In genomic region chr13:24050292-24050711, GRCh38 we compare ENCODE assay signal across 12 cellular contexts.
DNase-seq lines count a peak whose midpoint lies in the region; ATAC-seq and TF ChIP-seq lines count a peak whose summit lies in the region.
"Had no signal": no experiment of that assay in that cellular context is flagged by ENCODE, and none has a peak within 500 bp of the region (broad histone marks: within the 10 kb centered on the region; RNA-seq: fewer than 3 reads in every experiment).

No MANE protein-coding gene starts in this region.

- TF ChIP-seq POLR2A in IMR-90 (IDR thresholded peaks at IDR 0.05; ENCODE audit: low read depth, low read length) = no peak

- peaks cover 13% of the 10 kb centered on the region for H3K9me3 Mint-ChIP-seq in activated CD4-positive, alpha-beta T cell treated with anti-CD3 and anti-CD28 coated beads, Interleukin-2, amount 10 ng/mL, durations not matched to agents 7 days and 5 days

- BruUV-seq in IMR-90 (replicated peaks; lab: Mats Ljungman, UMichigan) (no TSS peak), mammary epithelial cell (replicated peaks; lab: Mats Ljungman, UMichigan) (no TSS peak)

- no peak overlapping the region for H3K23ac ChIP-seq in IMR-90 (ENCODE audit: low read depth, low read length)

- in situ Hi-C loops in IMR-90 (cut with MboI; ENCODE audit: low sequenced_read_pairs) (loop anchor here (10.0 kb wide), 1 partner anchor 174 kb away; no protein-coding TSS in a partner anchor), mammary epithelial cell (cut with MboI; ENCODE audit: low sequenced_read_pairs in 2 of 2) (loop anchor here in 1 of 2 donors (10.0 kb wide), 1 partner anchor 174 kb away; no protein-coding TSS in a partner anchor)

- no peak overlapping the region for H3K56ac ChIP-seq in IMR-90 (ENCODE audit: extremely low read depth, insufficient read depth, low read length)

- intact Hi-C loops in IMR-90 (cut with micrococcal nuclease) (loop anchor here (5.0 kb wide), 2 partner anchors 97 to 112 kb away; partner anchors contain the start of gene SPATA13), mammary epithelial cell (cut with micrococcal nuclease) (loop anchor here (10.0 kb wide), 1 partner anchor 94 kb away; no protein-coding TSS in a partner anchor)

- DNase-seq in IMR-90 (peak; percentile 86), mammary epithelial cell (peak; percentile 50), CD1c-positive myeloid dendritic cell (ENCODE audit: extremely low spot score) (no peak)
- no peak for DNase-seq in activated CD4-positive, alpha-beta T cell treated with anti-CD3 and anti-CD28 coated beads, Interleukin-2, amount 10 ng/mL, durations not matched to agents 7 days and 5 days
- DNase-seq in stimulated activated CD8-positive, alpha-beta memory T cell treated with anti-CD3 and anti-CD28 coated beads, Interleukin-4, amount 100 ng/mL, for 48 hours = no peak
- DNase-seq: activated gamma-delta T cell treated with Interleukin-2 at 50 U/mL for 16 hours, NCI-H446 treated with DMSO at 0.1 percent for 48 hours, right lobe of liver had no signal

- WGBS in IMR-90 (ENCODE audit: extremely low coverage in 2 of 2, insufficient read length in 1 of 2), 2 experiments = 14% methylated on average over 1 of the region's 6 CpGs; no CpG with 5 or more reads in 1 of the 2 experiments
- WGBS in mammary epithelial cell (ENCODE audit: low coverage, missing lambda C conversion rate) = 35% methylated on average over 6 of the region's 6 CpGs

- no peaks in the 10 kb centered on the region for H4K20me1 ChIP-seq in IMR-90 (ENCODE audit: insufficient read depth, low read length)
- H4K20me1 ChIP-seq in mammary epithelial cell (ENCODE audit: insufficient read depth, low read length) = no peaks in the 10 kb centered on the region

- H2AK9ac ChIP-seq in IMR-90 (replicated peaks; ENCODE audit: low read depth, low read length, poor library complexity) = peak overlapping the region; percentile 3

- peak overlapping the region; percentile 59; the same call in 1 of the 2 replicates for H2AK5ac ChIP-seq in IMR-90 (ENCODE audit: low read depth, low read length)

- H3K79me2 ChIP-seq in mammary epithelial cell (ENCODE audit: insufficient read depth, low read length) = no peaks in the 10 kb centered on the region

- H2BK20ac ChIP-seq in IMR-90 (ENCODE audit: low read depth, low read length) = peak overlapping the region; percentile 72

- no peaks in the 10 kb centered on the region for H3K36me3 ChIP-seq in IMR-90 (ENCODE audit: control insufficient read depth, insufficient read depth, low read length)
- H3K36me3 ChIP-seq in mammary epithelial cell (ENCODE audit: insufficient read depth, low read length) = no peaks in the 10 kb centered on the region
- H3K36me3 ChIP-seq: right lobe of liver had no signal

- H2BK120ac ChIP-seq in IMR-90 (ENCODE audit: low read depth, low read length) = peak overlapping the region; percentile 81

- peak overlapping the region; percentile 75 for H3K4ac ChIP-seq in IMR-90 (ENCODE audit: low read depth, low read length)

- H4K5ac ChIP-seq in IMR-90 (ENCODE audit: low read depth, low read length) = peak overlapping the region; percentile 56; the same call in 1 of the 2 replicates

- H3K36me3 Mint-ChIP-seq in activated CD4-positive, alpha-beta T cell treated with anti-CD3 and anti-CD28 coated beads, Interleukin-2, amount 10 ng/mL, durations not matched to agents 7 days and 5 days (ENCODE audit: low read depth) = no peaks in the 10 kb centered on the region

- no peak for TF ChIP-seq CTCF in IMR-90 (conservative IDR thresholded peaks at IDR 0.05; ENCODE audit: low read depth, low read length)
- no peak for TF ChIP-seq CTCF in mammary epithelial cell (conservative IDR thresholded peaks at IDR 0.05 in 1 of 2, IDR thresholded peaks at IDR 0.05 in 1 of 2; ENCODE audit: extremely low read depth in 1 of 2, insufficient read depth in 1 of 2, low read depth in 1 of 2, low read length in 2 of 2)

- peak overlapping the region in 1 of 2 experiments; percentile 67; a peak in 1 of 4 replicates for H4K8ac ChIP-seq in IMR-90 (ENCODE audit: low read depth in 2 of 2, low read length in 2 of 2)

- TF ChIP-seq RAD21 in IMR-90 (IDR thresholded peaks at IDR 0.05; ENCODE audit: low read length) = no peak

- peaks cover 16% of the 10 kb centered on the region for H3K4me1 ChIP-seq in IMR-90 (ENCODE audit: control insufficient read depth, insufficient read depth, low read length)
- H3K4me1 ChIP-seq in mammary epithelial cell (ENCODE audit: insufficient read depth, low read length) = peaks cover 11% of the 10 kb centered on the region

- ATAC-seq in IMR-90 (ENCODE audit: low read depth) = peak; percentile 61
- no peak for ATAC-seq in HG03439 (IDR thresholded peaks at IDR 0.05; ENCODE audit: unreplicated experiment)

- CTCF ChIA-PET in IMR-90 (lab: Yijun Ruan, JAX) (no interaction called here), mammary epithelial cell (lab: Charles Lee; ENCODE audit: low non-redundant PET) (no interaction called here)
- CTCF ChIA-PET in activated CD4-positive, alpha-beta T cell treated with anti-CD3 and anti-CD28 coated beads, Interleukin-2, amount 10 ng/mL, durations not matched to agents 7 days and 5 days (lab: Charles Lee) = no interaction called here

- H3K9me3 ChIP-seq in IMR-90 (ENCODE audit: control insufficient read depth, insufficient read depth, low read length) (peaks cover 3% of the 10 kb centered on the region; the same call in 1 of the 2 replicates), mammary epithelial cell (replicated peaks; ENCODE audit: insufficient read depth, low read length) (no peaks in the 10 kb centered on the region)
- H3K9me3 ChIP-seq: right lobe of liver had no signal

- H3K27me3 Mint-ChIP-seq in activated CD4-positive, alpha-beta T cell treated with anti-CD3 and anti-CD28 coated beads, Interleukin-2, amount 10 ng/mL, durations not matched to agents 7 days and 5 days = peaks cover 9% of the 10 kb centered on the region

- H3K27me3 ChIP-seq in IMR-90 (ENCODE audit: control insufficient read depth, insufficient read depth, low read length) (no peaks in the 10 kb centered on the region), mammary epithelial cell (ENCODE audit: insufficient read depth, low read length) (no peaks in the 10 kb centered on the region), layer of hippocampus (ENCODE audit: control insufficient read depth, insufficient read depth, low read length) (no peaks in the 10 kb centered on the region)
- H3K27me3 ChIP-seq: right lobe of liver had no signal

- no peaks in the 10 kb centered on the region; a peak in 1 of 4 replicates for H3K79me1 ChIP-seq in IMR-90 (ENCODE audit: low read depth in 1 of 2, low read length in 2 of 2)

- no peak overlapping the region for H3K4me3 Mint-ChIP-seq in activated CD4-positive, alpha-beta T cell treated with anti-CD3 and anti-CD28 coated beads, Interleukin-2, amount 10 ng/mL, durations not matched to agents 7 days and 5 days
- H3K4me3 Mint-ChIP-seq: type B pancreatic cell had no signal

- H2BK15ac ChIP-seq in IMR-90 (ENCODE audit: low read depth, low read length) = peak overlapping the region; percentile 2; the same call in 2 of the 3 replicates

- H3K4me3 ChIP-seq in IMR-90 (ENCODE audit: insufficient read depth, low read depth, low read length) (no peak overlapping the region), mammary epithelial cell (replicated peaks in 1 of 3; ENCODE audit: insufficient read depth in 1 of 3, low read depth in 2 of 3, low read length in 3 of 3) (no peak overlapping the region)
- H3K4me3 ChIP-seq: right lobe of liver had no signal

- peak overlapping the region; percentile 9; the same call in 1 of the 2 replicates for H4K91ac ChIP-seq in IMR-90 (ENCODE audit: insufficient read depth, low read depth, low read length)

- peak overlapping the region; percentile 69 for H3K14ac ChIP-seq in IMR-90 (replicated peaks; ENCODE audit: low read depth, low read length)

- H3K9ac ChIP-seq in IMR-90 (ENCODE audit: low read depth, low read length) = no peak overlapping the region
- no peak overlapping the region for H3K9ac ChIP-seq in mammary epithelial cell (ENCODE audit: insufficient read depth, low read length)

- no peak overlapping the region for H3K27ac Mint-ChIP-seq in activated CD4-positive, alpha-beta T cell treated with anti-CD3 and anti-CD28 coated beads, Interleukin-2, amount 10 ng/mL, durations not matched to agents 7 days and 5 days
- H3K27ac Mint-ChIP-seq: type B pancreatic cell had no signal

- H3K27ac ChIP-seq in IMR-90 (ENCODE audit: insufficient read depth, low read length) (peak overlapping the region; percentile 17; the same call in 1 of the 2 replicates), mammary epithelial cell (ENCODE audit: insufficient read depth, low read depth, low read length) (no peak overlapping the region), layer of hippocampus (ENCODE audit: low read depth, low read length) (peak overlapping the region; percentile 54), temporal lobe (ENCODE audit: low read depth, low read length) (peak overlapping the region; percentile 40)
- H3K27ac ChIP-seq: right lobe of liver had no signal

- dilution Hi-C loops in IMR-90 (cut with HindIII; ENCODE audit: low sequenced_read_pairs, unreplicated experiment) (no loop called here), mammary epithelial cell (cut with HindIII; ENCODE audit: low sequenced_read_pairs) (no loop called here)

- peak overlapping the region; percentile 12 for H2BK5ac ChIP-seq in IMR-90 (ENCODE audit: low read depth, low read length, poor library complexity, severe bottlenecking)

- H2AFZ ChIP-seq in IMR-90 (replicated peaks; ENCODE audit: low read length, poor library complexity) = peak overlapping the region; percentile 66
- H2AFZ ChIP-seq in mammary epithelial cell (ENCODE audit: low read depth, low read length) = no peak overlapping the region

- peaks cover 7% of the 10 kb centered on the region for H3K4me1 Mint-ChIP-seq in activated CD4-positive, alpha-beta T cell treated with anti-CD3 and anti-CD28 coated beads, Interleukin-2, amount 10 ng/mL, durations not matched to agents 7 days and 5 days

- peak overlapping the region; percentile 47 for H3K18ac ChIP-seq in IMR-90 (ENCODE audit: low read depth, low read length)

- peaks cover 12% of the 10 kb centered on the region for H3K9me1 ChIP-seq in IMR-90 (ENCODE audit: insufficient read depth, low read length)

- peak overlapping the region; percentile 22 for H3K4me2 ChIP-seq in IMR-90 (ENCODE audit: low read depth, low read length)
- no peak overlapping the region for H3K4me2 ChIP-seq in mammary epithelial cell (ENCODE audit: insufficient read depth, low read depth, low read length)

- POLR2A ChIA-PET in IMR-90 (lab: Charles Lee; ENCODE audit: unreplicated experiment) = no interaction called here
- POLR2A ChIA-PET in activated CD4-positive, alpha-beta T cell treated with anti-CD3 and anti-CD28 coated beads, Interleukin-2, amount 10 ng/mL, durations not matched to agents 7 days and 5 days (lab: Charles Lee) = no interaction called here

TF ChIP-seq in IMR-90, 13 proteins besides CTCF, POLR2A, EP300 and RAD21 (continues in another document):
- TF ChIP-seq MAFK (IDR thresholded peaks at IDR 0.05; ENCODE audit: low read depth, low read length) = peak; percentile 99
- no peak for TF ChIP-seq NFE2L2 (IDR thresholded peaks at IDR 0.05; ENCODE audit: low read depth, low read length)
- TF ChIP-seq MXI1 (IDR thresholded peaks at IDR 0.05; ENCODE audit: borderline replicate concordance, low read depth, low read length) = no peak
- no peak for TF ChIP-seq BHLHE40 (IDR thresholded peaks at IDR 0.05; ENCODE audit: low read depth, low read length)
- no peak for TF ChIP-seq SMC3 (IDR thresholded peaks at IDR 0.05; ENCODE audit: low read depth, low read length)

Comparison
In these comparisons a context has a peak if more than half of its experiments do, and no peak if none do; other contexts are left out.
1. DNase-seq: peak in IMR-90 (single experiment) and mammary epithelial cell (single experiment); none in activated CD4-positive, alpha-beta T cell treated with anti-CD3 and anti-CD28 coated beads, Interleukin-2, amount 10 ng/mL, durations not matched to agents 7 days and 5 days (single experiment), CD1c-positive myeloid dendritic cell (single experiment) and stimulated activated CD8-positive, alpha-beta memory T cell treated with anti-CD3 and anti-CD28 coated beads, Interleukin-4, amount 100 ng/mL, for 48 hours (single experiment).